In genomic region chr7:148543-148931, GRCh38 we compare ENCODE assay signal across 8 cellular contexts. TPM values are rescaled to one million over a fixed set of nuclear protein-coding genes. Genes with fewer than 3 reads are reported as not detected.
A peak's percentile ranks its signal among the peaks of the same experiment; 100 is the strongest.
DNase-seq lines count a peak whose midpoint lies in the region; ATAC-seq lines count a peak whose summit lies in the region.

No MANE protein-coding gene starts in this region.

- peak overlapping the region; percentile 99 for H3K27ac Mint-ChIP-seq in stimulated activated naive CD8-positive, alpha-beta T cell treated with anti-CD3 and anti-CD28 coated beads, Interleukin-15, Interleukin-2, amounts not matched to agents 100 ng/mL and 50 ng/mL, for 24 hours

- H3K9me3 Mint-ChIP-seq in stimulated activated naive CD8-positive, alpha-beta T cell treated with anti-CD3 and anti-CD28 coated beads, Interleukin-15, Interleukin-2, amounts not matched to agents 100 ng/mL and 50 ng/mL, for 24 hours: no peaks in the 10 kb centered on the region

- peak overlapping the region; percentile 91 for H3K4me3 Mint-ChIP-seq in stimulated activated naive CD8-positive, alpha-beta T cell treated with anti-CD3 and anti-CD28 coated beads, Interleukin-15, Interleukin-2, amounts not matched to agents 100 ng/mL and 50 ng/mL, for 24 hours

- H3K27me3 Mint-ChIP-seq in stimulated activated naive CD8-positive, alpha-beta T cell treated with anti-CD3 and anti-CD28 coated beads, Interleukin-15, Interleukin-2, amounts not matched to agents 100 ng/mL and 50 ng/mL, for 24 hours: no peaks in the 10 kb centered on the region

- peak overlapping the region; percentile 95 for H3K27ac ChIP-seq in caudate nucleus (ENCODE audit: low read depth, low read length)

- peaks cover 35% of the 10 kb centered on the region for H3K4me1 Mint-ChIP-seq in stimulated activated naive CD8-positive, alpha-beta T cell treated with anti-CD3 and anti-CD28 coated beads, Interleukin-15, Interleukin-2, amounts not matched to agents 100 ng/mL and 50 ng/mL, for 24 hours (ENCODE audit: low read depth)

- no peak for ATAC-seq in stimulated activated naive CD8-positive, alpha-beta T cell treated with anti-CD3 and anti-CD28 coated beads, Interleukin-15, Interleukin-2, amounts not matched to agents 100 U/mL and 50 U/mL, for 24 hours
- ATAC-seq in HG02759 (IDR thresholded peaks at IDR 0.05; ENCODE audit: unreplicated experiment): no peak

- DNase-seq in stimulated activated naive CD8-positive, alpha-beta T cell treated with anti-CD3 and anti-CD28 coated beads, Interleukin-15, Interleukin-2, amounts not matched to agents 100 U/mL and 50 U/mL, for 24 hours: no peak
- no peak for DNase-seq in caudate nucleus (lab: John Stamatoyannopoulos, UW)
- peak; percentile 3 for DNase-seq in mucosa of gallbladder (ENCODE audit: low spot score)
- no peak for DNase-seq in SHP77 treated with DMSO at 0.1 percent for 48 hours (lab: John Stamatoyannopoulos, UW)
- DNase-seq in SKM-1 treated with dmso at 0.1 percent for 144 hours (lab: John Stamatoyannopoulos, UW; ENCODE audit: unreplicated experiment): no peak
- DNase-seq in H4 (ENCODE audit: low spot score): no peak

- H3K36me3 Mint-ChIP-seq in stimulated activated naive CD8-positive, alpha-beta T cell treated with anti-CD3 and anti-CD28 coated beads, Interleukin-15, Interleukin-2, amounts not matched to agents 100 ng/mL and 50 ng/mL, for 24 hours (ENCODE audit: low read depth): peaks cover 23% of the 10 kb centered on the region

RNA-seq across cellular contexts. Expression of gene FAM20C, which starts 43.8 kb away (rescaled TPM):
- total RNA-seq in mucosa of gallbladder: 99.2 TPM
- 132 and 164 TPM in 2 replicates for total RNA-seq in H4 (2014; rRNA removed; shearing (Covaris generic))
